13 cellular contexts compared by ENCODE assay signal in the genomic region with DNA sequence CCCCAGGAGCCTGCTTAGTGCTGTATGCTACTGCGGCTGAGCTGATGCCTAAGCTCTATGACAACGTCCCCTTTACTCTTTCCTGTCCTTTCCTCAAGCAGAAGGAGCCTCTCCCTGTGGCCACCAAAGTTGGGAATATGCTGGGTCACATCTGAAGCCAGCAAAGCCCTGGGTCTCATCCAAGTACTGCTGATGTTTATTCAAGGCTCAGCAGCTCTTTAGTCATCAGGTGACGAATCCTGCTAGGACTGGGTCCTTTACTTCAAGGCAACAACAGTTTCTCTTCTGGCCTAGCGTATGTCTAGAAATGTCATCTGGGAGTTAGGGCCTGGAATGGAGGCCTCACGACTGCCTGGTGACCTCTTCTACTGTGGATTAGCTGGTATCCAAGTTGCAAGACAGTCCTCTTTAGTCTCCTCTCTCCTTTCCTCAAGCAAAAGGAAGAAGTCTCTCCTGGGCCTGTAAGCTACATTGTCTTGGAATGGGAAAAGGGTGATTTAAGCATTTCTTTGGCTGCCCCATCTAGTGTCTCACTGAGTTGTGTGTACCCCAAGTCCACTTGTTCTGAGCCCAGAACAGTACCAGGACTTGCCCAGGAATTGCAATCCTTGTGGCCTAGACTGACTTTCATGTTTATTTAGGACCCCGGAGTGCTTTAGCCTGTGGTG.
DNase-seq lines count a peak whose midpoint lies in the region; ATAC-seq and TF ChIP-seq lines count a peak whose summit lies in the region.
"Had no signal": no experiment of that assay in that cellular context is flagged by ENCODE, and none has a peak within 500 bp of the region (broad histone marks: within the 10 kb centered on the region; RNA-seq: fewer than 3 reads in every experiment).

No MANE protein-coding gene starts in this region.

- TF ChIP-seq CTCF in VCaP (conservative IDR thresholded peaks at IDR 0.05), result no peak
- no peak for TF ChIP-seq CTCF in fibroblast of pulmonary artery (IDR thresholded peaks at IDR 0.05; ENCODE audit: low read length, missing control alignments)
- TF ChIP-seq CTCF in stomach (IDR thresholded peaks at IDR 0.05), result no peak

- H3K27me3 ChIP-seq in stomach, result no peaks in the 10 kb centered on the region

- no peak for TF ChIP-seq POLR2A in stomach (IDR thresholded peaks at IDR 0.05)

- H3K4me1 ChIP-seq in stomach, result peaks cover 6 to 13% (median 10%) of the 10 kb centered on the region in 4 donors

- ATAC-seq in HG03025 (IDR thresholded peaks at IDR 0.05; ENCODE audit: low FRiP score, unreplicated experiment) (no peak), HG03571 (IDR thresholded peaks at IDR 0.05; ENCODE audit: unreplicated experiment) (no peak)
- ATAC-seq: activated CD8-positive, alpha-beta memory T cell treated with anti-CD3 and anti-CD28 coated beads, Interleukin-2, amount 10 ng/mL, durations not matched to agents 7 days and 5 days; sciatic nerve had no signal

- no peaks in the 10 kb centered on the region for H3K9me3 ChIP-seq in stomach

- intact Hi-C loops in stomach (cut with DNase I; ENCODE audit: low total_unique reads), result no loop called here

- 44 to 63% (median 54%) methylated on average over 6 of the region's 6 CpGs for WGBS in stomach, 5 donors

- TF ChIP-seq EP300 in stomach (IDR thresholded peaks at IDR 0.05), result no peak

- H3K27ac ChIP-seq in VCaP, result peak overlapping the region; percentile 37; the same call in 1 of the 2 replicates
- H3K27ac ChIP-seq in stomach, result peak overlapping the region; percentile 39 to 75 (median 59)

- H3K36me3 ChIP-seq in stomach, result no peaks in the 10 kb centered on the region

- peak; percentile 44 for DNase-seq in GM04504 (ENCODE audit: low read depth)
- peak; percentile 56 for DNase-seq in fibroblast of pulmonary artery (ENCODE audit: low read depth)
- peak; percentile 62 for DNase-seq in stomach
- no peak for DNase-seq in pons (ENCODE audit: low spot score)
- no peak for DNase-seq in NCI-H1105 (lab: John Stamatoyannopoulos, UW)
- DNase-seq: activated CD8-positive, alpha-beta memory T cell treated with anti-CD3 and anti-CD28 coated beads, Interleukin-2, amount 10 ng/mL, durations not matched to agents 7 days and 5 days; DMS153; mesendoderm; NCI-H774 had no signal

- no peak overlapping the region for H3K4me3 ChIP-seq in fibroblast of pulmonary artery (replicated peaks; ENCODE audit: low read depth, low read length)
- no peak overlapping the region for H3K4me3 ChIP-seq in stomach

Comparison
In these comparisons a context has a peak if more than half of its experiments do, and no peak if none do; other contexts are left out.
1. DNase-seq: peak in GM04504 (single experiment), fibroblast of pulmonary artery (single experiment) and stomach (single experiment); none in pons (single experiment) and NCI-H1105 (single experiment).